8 cellular contexts compared by ENCODE assay signal in genomic region chr15:92808611-92809063, GRCh38.
DNase-seq lines count a peak whose midpoint lies in the region; ATAC-seq and TF ChIP-seq lines count a peak whose summit lies in the region.

No MANE protein-coding gene starts in this region.

- peaks cover 2% of the 10 kb centered on the region for H3K4me1 ChIP-seq in NT2/D1 (ENCODE audit: insufficient read depth, insufficient read length)
- H3K4me1 ChIP-seq in colonic mucosa, result peaks cover 3% of the 10 kb centered on the region
- H3K4me1 ChIP-seq in mesenchymal stem cell (ENCODE audit: control insufficient read depth, insufficient read depth, low read depth, low read length), result peaks cover 16% of the 10 kb centered on the region
- H3K4me1 ChIP-seq in uterus, result no peaks in the 10 kb centered on the region

- H3K4me3 Mint-ChIP-seq in activated T-cell treated with anti-CD3 and anti-CD28 coated beads, Interleukin-2, amount 50 U/mL, for 24 hours, result peak overlapping the region; percentile 86

- no peak for TF ChIP-seq CTCF in colonic mucosa (IDR thresholded peaks at IDR 0.05)
- no peak for TF ChIP-seq CTCF in uterus (IDR thresholded peaks at IDR 0.05)

- peak overlapping the region; percentile 99 for H4K8ac ChIP-seq in mesenchymal stem cell (ENCODE audit: low read length)

- peak overlapping the region in 1 of 2 experiments; percentile 56 for H2BK12ac ChIP-seq in mesenchymal stem cell (ENCODE audit: low read length in 2 of 2)

- H2AFZ ChIP-seq in mesenchymal stem cell (ENCODE audit: low read depth, low read length), result no peak overlapping the region

- peak overlapping the region; percentile 84 to 90 for H3K18ac ChIP-seq in mesenchymal stem cell (ENCODE audit: low read depth in 1 of 2, low read length in 2 of 2)

- H3K27me3 Mint-ChIP-seq in activated T-cell treated with anti-CD3 and anti-CD28 coated beads, Interleukin-2, amount 50 U/mL, for 24 hours, result no peaks in the 10 kb centered on the region

- no peak overlapping the region for H3K14ac ChIP-seq in mesenchymal stem cell (ENCODE audit: low read length in 2 of 2)

- peaks cover 13% of the 10 kb centered on the region for H3K36me3 Mint-ChIP-seq in activated T-cell treated with anti-CD3 and anti-CD28 coated beads, Interleukin-2, amount 50 U/mL, for 24 hours (ENCODE audit: low read depth)

- H3K9me3 ChIP-seq in NT2/D1 (ENCODE audit: insufficient read depth, low read length), result no peaks in the 10 kb centered on the region
- H3K9me3 ChIP-seq in colonic mucosa, result no peaks in the 10 kb centered on the region
- H3K9me3 ChIP-seq in mesenchymal stem cell (ENCODE audit: control insufficient read depth, low read length), result no peaks in the 10 kb centered on the region
- no peaks in the 10 kb centered on the region for H3K9me3 ChIP-seq in uterus

- H3K27me3 ChIP-seq in NT2/D1 (ENCODE audit: insufficient read depth, insufficient read length), result no peaks in the 10 kb centered on the region
- no peaks in the 10 kb centered on the region for H3K27me3 ChIP-seq in colonic mucosa
- no peaks in the 10 kb centered on the region for H3K27me3 ChIP-seq in mesenchymal stem cell (ENCODE audit: control insufficient read depth in 1 of 2, insufficient read depth in 1 of 2, low read length in 2 of 2)
- H3K27me3 ChIP-seq in uterus, result no peaks in the 10 kb centered on the region

- H3K4me3 ChIP-seq in NT2/D1 (ENCODE audit: insufficient read length, low read depth) (peak overlapping the region; percentile 32), colonic mucosa (peak overlapping the region; percentile 29), mesenchymal stem cell (ENCODE audit: insufficient read depth in 1 of 2, low read depth in 1 of 2, low read length in 2 of 2) (peak overlapping the region; percentile 2 to 53), uterus (peak overlapping the region; percentile 42 to 65)

- H3K4me2 ChIP-seq in mesenchymal stem cell (ENCODE audit: low read length, poor library complexity, severe bottlenecking), result peak overlapping the region; percentile 63

- H3K4ac ChIP-seq in mesenchymal stem cell (ENCODE audit: low read depth in 1 of 2, low read length in 2 of 2), result peak overlapping the region; percentile 77 to 92

- no peaks in the 10 kb centered on the region for H3K9me3 Mint-ChIP-seq in activated T-cell treated with anti-CD3 and anti-CD28 coated beads, Interleukin-2, amount 50 U/mL, for 24 hours

- H2BK5ac ChIP-seq in mesenchymal stem cell (ENCODE audit: low read depth, low read length, poor library complexity, severe bottlenecking), result no peak overlapping the region

- TF ChIP-seq POLR2A in uterus (IDR thresholded peaks at IDR 0.05), result no peak

- ATAC-seq in HG02840 (IDR thresholded peaks at IDR 0.05; ENCODE audit: low FRiP score, unreplicated experiment), result peak; percentile 21

- no peak for DNase-seq in activated T-cell treated with anti-CD3 and anti-CD28 coated beads, Interleukin-2, amount 50 U/mL, for 24 hours
- no peak for DNase-seq in activated T-cell treated with anti-CD3 and anti-CD28 coated beads, Interleukin-2, amount 50 U/mL, for 1 hour
- DNase-seq in NT2/D1 (ENCODE audit: low read depth, low spot score) (no peak), colonic mucosa (peak; percentile 66), mesenchymal stem cell (peak; percentile 68), uterus (peak; percentile 57 to 63), HK-2 (ENCODE audit: unreplicated experiment) (no peak)

- intact Hi-C loops in colonic mucosa (cut with DNase I), result loop anchor here (5.0 kb wide), 1 partner anchor 94 kb away; the partner anchor contains the start of gene CHD2
- intact Hi-C loops in uterus (cut with DNase I; ENCODE audit: low total_unique reads), result loop anchor here (5.0 kb wide), 2 partner anchors 94 to 109 kb away; partner anchors contain the start of gene CHD2

- peak overlapping the region; percentile 98 for H3K27ac ChIP-seq in colonic mucosa
- peak overlapping the region; percentile 79 for H3K27ac ChIP-seq in mesenchymal stem cell (ENCODE audit: low read length, poor library complexity, severe bottlenecking)
- H3K27ac ChIP-seq in uterus, result peak overlapping the region; percentile 88 to 99

- peak overlapping the region; percentile 99 for H3K27ac Mint-ChIP-seq in activated T-cell treated with anti-CD3 and anti-CD28 coated beads, Interleukin-2, amount 50 U/mL, for 24 hours

- H2BK15ac ChIP-seq in mesenchymal stem cell (ENCODE audit: low read depth, poor library complexity, severe bottlenecking), result peak overlapping the region; percentile 80

- no peak overlapping the region for H3K23ac ChIP-seq in mesenchymal stem cell (ENCODE audit: low read length in 2 of 2)

- 16% methylated on average over 27 of the region's 30 CpGs for WGBS in mesenchymal stem cell

- peak overlapping the region; percentile 29 for H2AK5ac ChIP-seq in mesenchymal stem cell (ENCODE audit: low read length, severe bottlenecking)

- peaks cover 10% of the 10 kb centered on the region for H3K79me1 ChIP-seq in mesenchymal stem cell (replicated peaks; ENCODE audit: low read length, poor library complexity, severe bottlenecking)

- peak overlapping the region; percentile 99 for H2BK120ac ChIP-seq in mesenchymal stem cell (ENCODE audit: low read depth, low read length)

- H4K91ac ChIP-seq in mesenchymal stem cell (ENCODE audit: low read length), result peak overlapping the region; percentile 85

- H3K9ac ChIP-seq in NT2/D1 (ENCODE audit: insufficient read length, low read depth) (peak overlapping the region; percentile 68), colonic mucosa (ENCODE audit: low read depth in 2 of 2, low read length in 2 of 2) (peak overlapping the region; percentile 69 to 86), mesenchymal stem cell (ENCODE audit: low read length) (peak overlapping the region; percentile 94)

- H3K36me3 ChIP-seq in NT2/D1 (ENCODE audit: insufficient read depth, insufficient read length, low read length) (no peaks in the 10 kb centered on the region), colonic mucosa (no peaks in the 10 kb centered on the region), mesenchymal stem cell (ENCODE audit: control insufficient read depth in 1 of 2, insufficient read depth in 2 of 2, low read depth in 1 of 2, low read length in 2 of 2) (no peaks in the 10 kb centered on the region), uterus (no peaks in the 10 kb centered on the region)

- H3K4me1 Mint-ChIP-seq in activated T-cell treated with anti-CD3 and anti-CD28 coated beads, Interleukin-2, amount 50 U/mL, for 24 hours (ENCODE audit: low read depth), result peaks cover 59% of the 10 kb centered on the region

Comparison
In these comparisons a context has a peak if more than half of its experiments do, and no peak if none do; other contexts are left out.
1. DNase-seq: peak in colonic mucosa (single experiment), mesenchymal stem cell (single experiment) and uterus (2 of 2); none in activated T-cell treated with anti-CD3 and anti-CD28 coated beads, Interleukin-2, amount 50 U/mL, for 24 hours (single experiment), activated T-cell treated with anti-CD3 and anti-CD28 coated beads, Interleukin-2, amount 50 U/mL, for 1 hour (single experiment), NT2/D1 (single experiment) and HK-2 (single experiment).
2. Peak in every context shown above with its lines, with median percentiles within 50 percentile points of each other: H3K4me3 ChIP-seq, H3K9ac ChIP-seq and H3K27ac ChIP-seq.